In the genomic region with DNA sequence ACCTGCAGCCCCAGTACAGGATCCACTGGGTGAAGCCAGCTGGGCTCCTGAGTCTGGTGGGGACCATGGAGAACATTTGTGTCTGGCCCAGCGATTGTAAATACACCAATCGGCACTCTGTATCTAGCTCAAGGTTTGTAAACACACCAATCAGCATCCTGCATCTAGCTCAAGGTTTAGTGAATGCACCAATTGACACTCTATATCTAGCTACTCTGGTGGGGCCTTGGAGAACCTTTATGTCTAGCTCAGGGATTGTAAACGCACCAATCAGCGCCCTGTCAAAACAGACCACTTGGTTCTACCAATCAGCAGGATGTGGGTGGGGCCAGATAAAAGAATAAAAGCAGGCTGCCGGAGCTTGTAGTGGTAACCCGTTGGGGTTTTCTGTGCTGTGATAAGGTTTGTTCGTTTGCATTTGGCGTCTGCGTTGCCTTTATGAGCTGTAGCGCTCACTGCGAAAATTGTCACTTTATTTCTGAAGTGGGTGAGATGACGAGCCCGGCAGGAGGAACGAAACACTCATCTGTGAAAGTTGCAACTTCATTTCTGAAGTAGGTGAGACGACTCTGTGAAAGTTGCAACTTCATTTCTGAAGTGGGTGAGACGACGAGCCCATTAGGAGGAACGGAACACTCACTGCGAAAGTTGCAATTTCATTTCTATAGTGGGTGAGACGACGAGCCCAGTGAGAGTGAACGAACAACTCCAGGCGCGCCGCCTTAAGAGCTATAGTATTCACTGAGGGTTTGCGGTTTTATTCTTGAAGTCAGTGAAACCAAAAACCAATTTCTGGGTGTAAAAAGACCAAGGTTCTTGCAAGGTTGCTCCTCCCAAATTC, we compare ENCODE assay signal across 8 cellular contexts. TPM values are rescaled to one million over a fixed set of nuclear protein-coding genes. Genes with fewer than 3 reads are reported as not detected.
DNase-seq lines count a peak whose midpoint lies in the region; ATAC-seq and TF ChIP-seq lines count a peak whose summit lies in the region.

No MANE protein-coding gene starts in this region.

- no peaks in the 10 kb centered on the region for H3K36me3 ChIP-seq in CD8-positive, alpha-beta T cell (ENCODE audit: insufficient read depth, low read length)

- H3K27ac ChIP-seq in CD8-positive, alpha-beta T cell (ENCODE audit: low read depth, low read length) = peak overlapping the region; percentile 84
- H3K27ac ChIP-seq in H9 (ENCODE audit: insufficient read length, low read depth, low read length) = no peak overlapping the region

- H3K4me2 ChIP-seq in H9 (ENCODE audit: insufficient read depth, insufficient read length, low read length) = no peak overlapping the region

- peak overlapping the region; percentile 94 for H3K27ac Mint-ChIP-seq in CD8-positive, alpha-beta T cell
- peak overlapping the region; percentile 69 to 98 (median 84) for H3K27ac Mint-ChIP-seq in IgD-negative memory B cell
- H3K27ac Mint-ChIP-seq in naive B cell = peak overlapping the region in 4 of 6 donors; percentile 72 to 89 (median 82)
- H3K27ac Mint-ChIP-seq in H9 = peak overlapping the region in 1 of 3 experiments; percentile 29; a peak in 1 of 7 replicates

- peaks cover 9% of the 10 kb centered on the region for H3K9me3 Mint-ChIP-seq in CD8-positive, alpha-beta T cell
- H3K9me3 Mint-ChIP-seq in IgD-negative memory B cell = peaks cover 1 to 4% (median 4%) of the 10 kb centered on the region in 3 donors
- H3K9me3 Mint-ChIP-seq in naive B cell = peaks cover 0 to 10% (median 0%) of the 10 kb centered on the region in 7 donors
- peaks cover 11% of the 10 kb centered on the region in 2 experiments; a peak in 3 of 5 replicates for H3K9me3 Mint-ChIP-seq in H9

- H3K4me1 Mint-ChIP-seq in CD8-positive, alpha-beta T cell (ENCODE audit: low read depth) = peaks cover 80% of the 10 kb centered on the region
- H3K4me1 Mint-ChIP-seq in IgD-negative memory B cell (peaks cover 49 to 58% (median 52%) of the 10 kb centered on the region in 3 donors), naive B cell (peaks cover 36 to 64% (median 44%) of the 10 kb centered on the region in 3 donors), H9 (peaks cover 30% of the 10 kb centered on the region in 2 experiments)

- no peak for TF ChIP-seq CTCF in CD8-positive, alpha-beta T cell (IDR thresholded peaks at IDR 0.05)
- TF ChIP-seq CTCF in H9 (conservative IDR thresholded peaks at IDR 0.05) = no peak

- no peak overlapping the region for H3K18ac ChIP-seq in H9 (ENCODE audit: insufficient read length, low read depth, low read length)

- WGBS in H9 (ENCODE audit: extremely low coverage, insufficient read length, low lambda C conversion rate) = no CpG with 5 or more reads among the region's 26 CpGs

- H3K9me3 ChIP-seq in CD8-positive, alpha-beta T cell (ENCODE audit: low read length) = no peaks in the 10 kb centered on the region
- H3K9me3 ChIP-seq in H9 (ENCODE audit: control insufficient read depth, low read depth, low read length) = no peaks in the 10 kb centered on the region

- no peaks in the 10 kb centered on the region for H3K27me3 Mint-ChIP-seq in CD8-positive, alpha-beta T cell (ENCODE audit: low read depth)
- no peaks in the 10 kb centered on the region for H3K27me3 Mint-ChIP-seq in IgD-negative memory B cell
- H3K27me3 Mint-ChIP-seq in naive B cell = no peaks in the 10 kb centered on the region
- no peaks in the 10 kb centered on the region; the same call in 1 of the 2 replicates for H3K27me3 Mint-ChIP-seq in H9 (ENCODE audit: low read depth)

- H3K9ac ChIP-seq in H9 (ENCODE audit: extremely low read depth, insufficient read length, low read length) = no peak overlapping the region

- intact Hi-C loops in CD8-positive, alpha-beta T cell (cut with DNase I, micrococcal nuclease) = loop anchor here (1.0 to 5.0 kb wide), 5 partner anchors 12 to 1837 kb away; a partner anchor contains a TSS

- H2BK120ac ChIP-seq in H9 (ENCODE audit: low read depth, low read length, poor library complexity, severe bottlenecking) = no peak overlapping the region

- H4K20me1 ChIP-seq in H9 (ENCODE audit: control insufficient read depth, insufficient read depth, insufficient read length) = no peaks in the 10 kb centered on the region

- ATAC-seq in CD8-positive, alpha-beta T cell = peak; percentile 70
- ATAC-seq in GM21381 (IDR thresholded peaks at IDR 0.05; ENCODE audit: unreplicated experiment) = peak; percentile 97
- peak; percentile 45 to 61 for ATAC-seq in naive B cell (ENCODE audit: low read depth in 2 of 2)

- CTCF ChIA-PET in CD8-positive, alpha-beta T cell (lab: Charles Lee) = interaction anchor here (0.6 to 20.8 kb wide), 10 partner anchors 8 to 183 kb away, joined by 3 to 306 read pairs (median 8); a partner anchor contains a TSS

- no peak overlapping the region for H2AFZ ChIP-seq in H9 (ENCODE audit: low read length)

- POLR2A ChIA-PET in CD8-positive, alpha-beta T cell (lab: Charles Lee) = interaction anchor here (0.6 to 6.6 kb wide), 22 partner anchors 9 to 175 kb away, joined by 3 to 98 read pairs (median 4); a partner anchor contains a TSS

- no peak overlapping the region for H2BK5ac ChIP-seq in H9 (ENCODE audit: insufficient read length, low read length)

- no peak overlapping the region for H2BK15ac ChIP-seq in H9 (ENCODE audit: low read depth, low read length)

- H3K23me2 ChIP-seq in H9 (ENCODE audit: insufficient read length, low read depth, low read length, poor library complexity, severe bottlenecking) = no peaks in the 10 kb centered on the region

- DNase-seq in CD8-positive, alpha-beta T cell = peak; percentile 52 to 85 (median 66)
- DNase-seq in activated CD8-positive, alpha-beta memory T cell treated with anti-CD3 and anti-CD28 coated beads, Interleukin-2, amount 50 U/mL, for 4 hours = peak; percentile 59
- DNase-seq in naive B cell = no peak
- DNase-seq in NK-92 (lab: John Stamatoyannopoulos, UW; ENCODE audit: unreplicated experiment) = no peak
- DNase-seq in Ammon's horn (ENCODE audit: low spot score) = no peak
- DNase-seq in H9 = no peak

- H4K91ac ChIP-seq in H9 (ENCODE audit: insufficient read length, low read depth, low read length) = no peak overlapping the region

- no peak overlapping the region for H3T11ph ChIP-seq in H9 (ENCODE audit: low read length)

- H3K4ac ChIP-seq in H9 (ENCODE audit: low read depth, low read length) = no peak overlapping the region

- peaks cover 87% of the 10 kb centered on the region for H3K4me1 ChIP-seq in CD8-positive, alpha-beta T cell (ENCODE audit: insufficient read depth, low read length)
- H3K4me1 ChIP-seq in H9 (ENCODE audit: insufficient read depth, low read length) = no peaks in the 10 kb centered on the region; the same call in 1 of the 2 replicates

- H3K4me3 Mint-ChIP-seq in CD8-positive, alpha-beta T cell = peak overlapping the region; percentile 84
- H3K4me3 Mint-ChIP-seq in IgD-negative memory B cell (peak overlapping the region; percentile 82 to 97 (median 90)), naive B cell (peak overlapping the region; percentile 70 to 88 (median 83)), H9 (no peak overlapping the region)

- H3K56ac ChIP-seq in H9 (ENCODE audit: insufficient read length, low read depth, low read length) = no peak overlapping the region

- H2AK5ac ChIP-seq in H9 (ENCODE audit: insufficient read length, low read length) = no peak overlapping the region

- H3K14ac ChIP-seq in H9 (ENCODE audit: insufficient read depth, low read length) = no peak overlapping the region

- H3K79me2 ChIP-seq in H9 (ENCODE audit: insufficient read depth, low read length) = no peaks in the 10 kb centered on the region

- no peak overlapping the region for H2BK12ac ChIP-seq in H9 (ENCODE audit: insufficient read length, low read depth, low read length)

- no peak overlapping the region for H4K8ac ChIP-seq in H9 (replicated peaks; ENCODE audit: insufficient read length, low read depth, low read length)

- no peak overlapping the region for H2BK20ac ChIP-seq in H9 (ENCODE audit: low read depth, low read length, poor library complexity, severe bottlenecking)

- H3K36me3 Mint-ChIP-seq in CD8-positive, alpha-beta T cell = peaks cover 7% of the 10 kb centered on the region
- H3K36me3 Mint-ChIP-seq in IgD-negative memory B cell (peaks cover 2% of the 10 kb centered on the region), naive B cell (peaks cover 0 to 5% of the 10 kb centered on the region in 2 donors), H9 (ENCODE audit: insufficient read depth in 1 of 3, low read depth in 3 of 3) (peaks cover 5 to 9% (median 7%) of the 10 kb centered on the region in 3 experiments; a peak in 4 of 7 replicates)

- H3K23ac ChIP-seq in H9 (ENCODE audit: insufficient read length, low read depth, low read length) = no peak overlapping the region

- H4K5ac ChIP-seq in H9 (ENCODE audit: insufficient read length, low read depth, low read length) = no peak overlapping the region

- H3K79me1 ChIP-seq in H9 (ENCODE audit: insufficient read depth, low read depth, low read length, poor library complexity, severe bottlenecking) = no peaks in the 10 kb centered on the region

- peak overlapping the region; percentile 75 for H3K4me3 ChIP-seq in CD8-positive, alpha-beta T cell (ENCODE audit: low read depth, low read length)

- no peaks in the 10 kb centered on the region for H3K27me3 ChIP-seq in CD8-positive, alpha-beta T cell (ENCODE audit: insufficient read depth, low read length)
- no peaks in the 10 kb centered on the region for H3K27me3 ChIP-seq in H9 (ENCODE audit: insufficient read depth, low read length)

RNA-seq across cellular contexts. Expression of a gene that starts 31.1 kb away (rescaled TPM):
- total RNA-seq in CD8-positive, alpha-beta T cell = 10 to 100 TPM; 41.7 to 45.6 TPM
- polyA plus RNA-seq in IgD-negative memory B cell (77.8 TPM), naive B cell (ENCODE audit: low read depth in 6 of 6) (10 to 100 TPM; 30.2 to 90.6 (median 71.2) TPM)
- 39.0 and 40.6 TPM in 2 replicates for total RNA-seq in H9 (2021)

RNA-seq across cellular contexts. Expression of a gene that starts 37.1 kb away (rescaled TPM):
- 10 to 100 TPM; 36.0 to 39.1 TPM for total RNA-seq in CD8-positive, alpha-beta T cell
- polyA plus RNA-seq in IgD-negative memory B cell = 20.1 TPM
- 10 to 100 TPM; 18.2 to 35.2 (median 27.7) TPM for polyA plus RNA-seq in naive B cell (ENCODE audit: low read depth in 6 of 6)
- total RNA-seq in H9 (2021) = 382 and 390 TPM in 2 replicates

RNA-seq across cellular contexts. Expression of a gene that starts 59.5 kb away (rescaled TPM):
- 1 to 10 TPM; 3.8 to 5.5 TPM for total RNA-seq in CD8-positive, alpha-beta T cell
- polyA plus RNA-seq in IgD-negative memory B cell = 27.6 TPM
- 10 to 100 TPM in 4 of 6 donors, 1 to 10 TPM in 2; 8.0 to 23.2 (median 14.3) TPM for polyA plus RNA-seq in naive B cell (ENCODE audit: low read depth in 6 of 6)
- 105 and 106 TPM in 2 replicates for total RNA-seq in H9 (2021)

Comparison
In these comparisons a context has a peak if more than half of its experiments do, and no peak if none do; other contexts are left out.
1. DNase-seq: peak in CD8-positive, alpha-beta T cell (7 of 7) and activated CD8-positive, alpha-beta memory T cell treated with anti-CD3 and anti-CD28 coated beads, Interleukin-2, amount 50 U/mL, for 4 hours (single experiment); none in naive B cell (single experiment), NK-92 (single experiment), Ammon's horn (single experiment) and H9 (single experiment).
2. H3K4me3 Mint-ChIP-seq: peak in CD8-positive, alpha-beta T cell (single experiment), IgD-negative memory B cell (4 of 4) and naive B cell (8 of 8); none in H9 (0 of 2).
3. RNA of a gene that starts 59.5 kb away (total RNA-seq): 105 to 106 TPM in H9; 3.8 to 5.5 TPM in CD8-positive, alpha-beta T cell; every median in the first group is over 10 times any median in the second.
4. Peak in every context shown above with its lines, with median percentiles within 50 percentile points of each other: ATAC-seq.